Comparison of ENCODE assay signal across 15 cellular contexts in the genomic region with DNA sequence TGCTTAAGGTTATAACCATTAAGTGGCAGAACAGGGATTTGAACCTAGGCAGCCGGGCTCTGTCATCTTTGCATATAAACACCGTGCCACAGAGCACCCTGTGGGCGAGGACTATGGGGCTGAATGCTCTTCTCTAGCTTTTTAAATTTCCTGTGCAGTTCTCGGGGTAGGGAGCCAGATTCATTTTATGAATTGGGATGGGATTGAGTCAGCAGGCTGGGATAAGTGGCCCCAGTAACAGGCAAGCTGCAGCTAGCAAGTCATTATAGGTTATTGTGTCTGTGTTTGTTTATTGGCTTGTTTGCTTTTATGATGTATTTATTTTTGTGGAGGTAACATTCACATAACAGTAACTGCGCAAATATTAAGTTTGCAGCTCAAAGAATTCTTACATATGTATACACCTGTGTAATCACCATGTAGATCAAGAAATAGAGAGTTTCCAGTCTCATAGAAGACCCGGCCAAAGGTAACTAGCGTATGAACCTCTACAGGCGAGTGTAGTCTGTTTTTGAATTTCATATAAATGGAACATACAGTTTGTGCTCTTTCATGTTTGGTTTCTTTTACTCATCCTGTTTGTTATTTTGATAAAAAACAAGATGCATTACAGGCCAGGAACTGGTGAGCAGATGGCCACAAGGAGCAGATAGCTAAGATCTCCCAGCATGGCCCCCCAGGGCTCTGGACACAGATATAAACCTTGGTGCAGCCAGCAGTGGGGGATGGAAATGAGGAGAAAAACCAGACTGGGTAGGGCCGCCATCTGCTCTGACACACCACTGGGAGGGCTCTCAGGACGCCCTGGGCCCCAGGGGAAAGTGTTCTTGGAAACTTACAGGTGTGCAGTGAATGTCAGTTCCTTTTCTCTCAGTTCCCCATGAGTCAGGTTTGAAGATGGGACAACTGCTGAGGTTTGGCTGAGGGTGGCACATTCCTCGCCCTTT. TPM values are rescaled to one million over a fixed set of nuclear protein-coding genes. Genes with fewer than 3 reads are reported as not detected.
DNase-seq lines count a peak whose midpoint lies in the region; ATAC-seq and TF ChIP-seq lines count a peak whose summit lies in the region.
"Had no signal": no experiment of that assay in that cellular context is flagged by ENCODE, and none has a peak within 500 bp of the region (broad histone marks: within the 10 kb centered on the region; RNA-seq: fewer than 3 reads in every experiment).

No MANE protein-coding gene starts in this region.

- in situ Hi-C loops in transverse colon (cut with MboI; ENCODE audit: low pct_ligation_motif_present in 1 of 4, low pct_unique_long_range_greater_than_20kb in 1 of 4, low sequenced_read_pairs in 3 of 4), result no loop called here

- TF ChIP-seq EP300 in transverse colon (IDR thresholded peaks at IDR 0.05; ENCODE audit: low read depth), result no peak

- no peaks in the 10 kb centered on the region for H3K36me3 Mint-ChIP-seq in T-helper 17 cell (ENCODE audit: low read depth)
- H3K36me3 Mint-ChIP-seq: mesothelial cell of epicardium had no signal

- ATAC-seq in T-helper 17 cell, result no peak

- intact Hi-C loops in transverse colon (cut with DNase I; ENCODE audit: low total_unique reads) (no loop called here), tibial artery (cut with DNase I; ENCODE audit: low total_unique reads) (no loop called here)

- no peaks in the 10 kb centered on the region for H3K27me3 ChIP-seq in transverse colon
- H3K27me3 ChIP-seq in tibial artery, result no peaks in the 10 kb centered on the region

- no peak for TF ChIP-seq CTCF in transverse colon (IDR thresholded peaks at IDR 0.05)
- no peak for TF ChIP-seq CTCF in tibial artery (IDR thresholded peaks at IDR 0.05)

- H3K27ac ChIP-seq in transverse colon (no peak overlapping the region), tibial artery (no peak overlapping the region)
- H3K27ac ChIP-seq: HL-60 had no signal

- H3K36me3 ChIP-seq in transverse colon (no peaks in the 10 kb centered on the region), tibial artery (no peaks in the 10 kb centered on the region)

- H3K4me1 Mint-ChIP-seq in T-helper 17 cell, result peaks cover 5% of the 10 kb centered on the region

- peak; percentile 26 for DNase-seq in NCI-H748 (lab: John Stamatoyannopoulos, UW; ENCODE audit: unreplicated experiment)
- no peak for DNase-seq in NCI-H748 treated with DMSO at 0.1 percent for 48 hours (lab: John Stamatoyannopoulos, UW)
- peak; percentile 12 for DNase-seq in NCI-H146 (lab: John Stamatoyannopoulos, UW)
- DNase-seq in T-helper 17 cell, result no peak
- peak; percentile 13 for DNase-seq in transverse colon
- DNase-seq in KG1 (lab: John Stamatoyannopoulos, UW), result no peak
- DNase-seq in stimulated activated CD4-positive, alpha-beta T cell treated with anti-CD3 and anti-CD28 coated beads, Interleukin-12 subunit alpha, Interleukin-12 subunit beta, amount 100 ng/mL, for 4 hours, result no peak
- no peak for DNase-seq in tibial artery
- DNase-seq: activated CD4-positive, CD25-positive, alpha-beta regulatory T cell; activated T-cell treated with anti-CD3 and anti-CD28 coated beads, Interleukin-2, amount 50 U/mL, for 48 hours; HCEC 1CT; MV-4-11; SHP77 treated with DMSO at 0.1 percent for 48 hours had no signal

- H3K4me1 ChIP-seq in transverse colon (no peaks in the 10 kb centered on the region), tibial artery (no peaks in the 10 kb centered on the region)

- no peak for TF ChIP-seq POLR2A in transverse colon (IDR thresholded peaks at IDR 0.05)

- H3K27ac Mint-ChIP-seq in T-helper 17 cell, result peak overlapping the region; percentile 3
- H3K27ac Mint-ChIP-seq: mesothelial cell of epicardium had no signal

- no peaks in the 10 kb centered on the region for H3K9me3 ChIP-seq in T-helper 17 cell (ENCODE audit: control insufficient read depth, low read length, poor library complexity, severe bottlenecking)
- no peaks in the 10 kb centered on the region for H3K9me3 ChIP-seq in transverse colon
- H3K9me3 ChIP-seq in tibial artery, result no peaks in the 10 kb centered on the region

- H3K4me3 ChIP-seq in transverse colon (no peak overlapping the region), tibial artery (no peak overlapping the region)

- WGBS in transverse colon (ENCODE audit: low coverage in 1 of 2), 2 donors, result 74 to 80% methylated on average over 9 to 11 of the region's 11 CpGs

- H3K4me3 Mint-ChIP-seq in T-helper 17 cell, result no peak overlapping the region
- H3K4me3 Mint-ChIP-seq: mesothelial cell of epicardium had no signal

- peaks cover 20% of the 10 kb centered on the region for H3K27me3 Mint-ChIP-seq in T-helper 17 cell

RNA-seq across cellular contexts. Expression of gene GPR155, which starts 49.2 kb away (rescaled TPM):
- total RNA-seq in T-helper 17 cell (10 to 100 TPM; 14.0 to 16.7 TPM), transverse colon (1 to 10 TPM; 1.2 to 7.3 (median 3.5) TPM)

Comparison
In these comparisons a context has a peak if more than half of its experiments do, and no peak if none do; other contexts are left out.
1. DNase-seq: peak in NCI-H748 (single experiment), NCI-H146 (single experiment) and transverse colon (single experiment); none in NCI-H748 treated with DMSO at 0.1 percent for 48 hours (single experiment), T-helper 17 cell (0 of 3), KG1 (single experiment), stimulated activated CD4-positive, alpha-beta T cell treated with anti-CD3 and anti-CD28 coated beads, Interleukin-12 subunit alpha, Interleukin-12 subunit beta, amount 100 ng/mL, for 4 hours (single experiment) and tibial artery (0 of 2).